Comparison of ENCODE assay signal across 8 cellular contexts in genomic region chr1:184075040-184076029, GRCh38. TPM values are rescaled to one million over a fixed set of nuclear protein-coding genes. Genes with fewer than 3 reads are reported as not detected.
DNase-seq lines count a peak whose midpoint lies in the region; ATAC-seq lines count a peak whose summit lies in the region.

No MANE protein-coding gene starts in this region.

- H3K9me2 ChIP-seq in Karpas-422 (replicated peaks; ENCODE audit: insufficient read depth, low read length) = no peaks in the 10 kb centered on the region

- no peak overlapping the region for H4K8ac ChIP-seq in mesendoderm (ENCODE audit: low read depth, low read length)

- H2AFZ ChIP-seq in Karpas-422 (ENCODE audit: low read length) = no peak overlapping the region

- no peak overlapping the region for H4K5ac ChIP-seq in mesendoderm (ENCODE audit: low read length)

- peak overlapping the region in 1 of 2 donors; percentile 49 for H3K27ac Mint-ChIP-seq in effector memory CD8-positive, alpha-beta T cell

- peaks cover 0 to 3% of the 10 kb centered on the region in 2 donors for H3K4me1 Mint-ChIP-seq in effector memory CD8-positive, alpha-beta T cell (ENCODE audit: low read depth in 2 of 2)

- H3K4ac ChIP-seq in mesendoderm (ENCODE audit: low read depth, low read length) = no peak overlapping the region

- peaks cover 4% of the 10 kb centered on the region for H3K36me3 Mint-ChIP-seq in effector memory CD8-positive, alpha-beta T cell (ENCODE audit: insufficient read depth)

- no CpG with 5 or more reads among the region's 4 CpGs for WGBS in mesendoderm (ENCODE audit: extremely low coverage, insufficient coverage, low lambda C conversion rate)

- no peaks in the 10 kb centered on the region for H3K79me2 ChIP-seq in Karpas-422 (ENCODE audit: low read length)
- H3K79me2 ChIP-seq in mesendoderm (ENCODE audit: control insufficient read depth, insufficient read depth, low read length) = no peaks in the 10 kb centered on the region

- H4K20me1 ChIP-seq in Karpas-422 (ENCODE audit: insufficient read depth, low read depth, low read length) = no peaks in the 10 kb centered on the region

- no peaks in the 10 kb centered on the region for H3K4me1 ChIP-seq in Karpas-422 (ENCODE audit: low read length)
- no peaks in the 10 kb centered on the region for H3K4me1 ChIP-seq in mesendoderm (ENCODE audit: control insufficient read depth, low read depth, low read length)

- H3K23ac ChIP-seq in mesendoderm (ENCODE audit: low read length) = no peak overlapping the region

- H3K79me1 ChIP-seq in mesendoderm (ENCODE audit: low read length) = no peaks in the 10 kb centered on the region

- peak; percentile 86 for ATAC-seq in Right ventricle myocardium inferior
- ATAC-seq in effector memory CD8-positive, alpha-beta T cell (replicated peaks) = peak; percentile 48

- no peak overlapping the region for H3K27ac ChIP-seq in Karpas-422 (ENCODE audit: low read length)
- no peak overlapping the region for H3K27ac ChIP-seq in mesendoderm (ENCODE audit: low read depth, low read length)

- no peak overlapping the region for H3K56ac ChIP-seq in mesendoderm (ENCODE audit: low read length)

- DNase-seq in Right ventricle myocardium inferior (ENCODE audit: missing footprints) = no peak
- DNase-seq in cardiac septum (ENCODE audit: low spot score) = no peak
- peak; percentile 75 for DNase-seq in Karpas-422
- DNase-seq in OCI-M1 (lab: John Stamatoyannopoulos, UW) = peak; percentile 87
- DNase-seq in effector memory CD8-positive, alpha-beta T cell = peak in 2 of 3 experiments; percentile 12 to 31
- peak; percentile 57 for DNase-seq in mesendoderm
- DNase-seq in central memory CD4-positive, alpha-beta T cell = no peak
- DNase-seq in ecto neural progenitor cell (ENCODE audit: low spot score) = no peak

- H3K9me3 Mint-ChIP-seq in effector memory CD8-positive, alpha-beta T cell = no peaks in the 10 kb centered on the region

- H3K36me3 ChIP-seq in Karpas-422 (ENCODE audit: insufficient read depth, low read length) (no peaks in the 10 kb centered on the region), mesendoderm (ENCODE audit: control insufficient read depth, insufficient read depth, low read length) (no peaks in the 10 kb centered on the region)

- no peaks in the 10 kb centered on the region for H3K9me3 ChIP-seq in Karpas-422 (ENCODE audit: low read length)

- H3K18ac ChIP-seq in mesendoderm (ENCODE audit: low read length) = no peak overlapping the region

- no peaks in the 10 kb centered on the region for H3K27me3 Mint-ChIP-seq in effector memory CD8-positive, alpha-beta T cell

- H3K9ac ChIP-seq in Karpas-422 (ENCODE audit: low read length) (no peak overlapping the region), mesendoderm (ENCODE audit: low read length) (no peak overlapping the region)

- H3K4me3 ChIP-seq in Karpas-422 (ENCODE audit: low read length) = no peak overlapping the region
- H3K4me3 ChIP-seq in mesendoderm (ENCODE audit: low read length) = no peak overlapping the region

- H2BK15ac ChIP-seq in mesendoderm (replicated peaks; ENCODE audit: low read depth) = no peak overlapping the region

- no peaks in the 10 kb centered on the region for H3K27me3 ChIP-seq in Karpas-422 (ENCODE audit: low read length)
- H3K27me3 ChIP-seq in mesendoderm (ENCODE audit: insufficient read depth, low read length, poor library complexity) = no peaks in the 10 kb centered on the region

- no peak overlapping the region for H3K4me2 ChIP-seq in Karpas-422 (ENCODE audit: low read depth, low read length, poor library complexity, severe bottlenecking)
- H3K4me2 ChIP-seq in mesendoderm (ENCODE audit: low read length) = no peak overlapping the region

- no peak overlapping the region for H2BK5ac ChIP-seq in mesendoderm (ENCODE audit: low read length)

- H2AK5ac ChIP-seq in mesendoderm (ENCODE audit: low read length) = no peak overlapping the region

- H3K4me3 Mint-ChIP-seq in effector memory CD8-positive, alpha-beta T cell = no peak overlapping the region

- no peak overlapping the region for H2BK120ac ChIP-seq in mesendoderm (ENCODE audit: low read depth, low read length)

- intact Hi-C loops in Right ventricle myocardium inferior (cut with DNase I) (loop anchor here (1.0 to 10.0 kb wide), 6 partner anchors 147 to 617 kb away; no protein-coding TSS in a partner anchor), cardiac septum (cut with DNase I) (loop anchor here (1.0 to 10.0 kb wide), 5 partner anchors 146 to 589 kb away; partner anchors contain the start of gene C1orf21)

RNA-seq across cellular contexts. Expression of gene TSEN15, which starts 23.8 kb away (rescaled TPM):
- total RNA-seq in Right ventricle myocardium inferior = 26.4 TPM
- total RNA-seq in cardiac septum = 25.6 TPM
- total RNA-seq in Karpas-422 (2014; rRNA removed; shearing (Covaris generic); ENCODE audit: low replicate concordance) = 46.2 and 79.7 TPM in 2 replicates
- polyA plus RNA-seq in mesendoderm (2013, experiment 1 of 2) = 41.5 TPM
- 40.8 TPM for polyA plus RNA-seq in mesendoderm (2013, experiment 2 of 2)

RNA-seq across cellular contexts. Expression of gene COLGALT2, which starts 37.8 kb away (rescaled TPM):
- total RNA-seq in Right ventricle myocardium inferior (3.6 TPM), cardiac septum (7.5 TPM)
- 0.04 TPM in 1 of 2 replicates, not detected in the other for total RNA-seq in Karpas-422 (2014; rRNA removed; shearing (Covaris generic); ENCODE audit: low replicate concordance)
- 5.5 TPM for polyA plus RNA-seq in mesendoderm (2013, experiment 1 of 2)
- 5.7 TPM for polyA plus RNA-seq in mesendoderm (2013, experiment 2 of 2)

Comparison
In these comparisons a context has a peak if more than half of its experiments do, and no peak if none do; other contexts are left out.
1. DNase-seq: peak in Karpas-422 (single experiment), OCI-M1 (single experiment), effector memory CD8-positive, alpha-beta T cell (2 of 3) and mesendoderm (single experiment); none in Right ventricle myocardium inferior (single experiment), cardiac septum (single experiment), central memory CD4-positive, alpha-beta T cell (single experiment) and ecto neural progenitor cell (single experiment).